In the genomic region with DNA sequence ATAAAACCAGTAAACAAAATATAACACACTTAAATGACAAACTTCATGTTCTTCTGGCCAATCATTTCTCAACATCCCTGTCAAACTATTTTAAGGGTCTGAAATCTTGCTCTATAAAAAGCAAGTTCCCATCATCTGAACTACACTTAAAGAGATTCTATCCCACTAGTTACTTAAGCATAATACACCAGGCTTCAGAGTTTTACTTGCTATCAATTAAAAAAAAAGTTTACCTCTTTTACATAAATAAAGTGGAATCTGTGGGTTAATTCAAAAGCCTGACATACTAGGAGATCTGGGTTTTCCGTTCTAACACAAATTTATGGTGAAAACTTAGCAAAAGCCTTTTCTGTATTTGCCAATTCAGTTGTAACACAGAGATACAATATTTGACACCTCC, we compare ENCODE assay signal across 1 cellular context.
TF ChIP-seq lines count a peak whose summit lies in the region.

No MANE protein-coding gene starts in this region.

TF ChIP-seq in SK-N-SH, 30 proteins besides CTCF, POLR2A, EP300 and RAD21 (continued from another document):
- TF ChIP-seq, protein P1, sequence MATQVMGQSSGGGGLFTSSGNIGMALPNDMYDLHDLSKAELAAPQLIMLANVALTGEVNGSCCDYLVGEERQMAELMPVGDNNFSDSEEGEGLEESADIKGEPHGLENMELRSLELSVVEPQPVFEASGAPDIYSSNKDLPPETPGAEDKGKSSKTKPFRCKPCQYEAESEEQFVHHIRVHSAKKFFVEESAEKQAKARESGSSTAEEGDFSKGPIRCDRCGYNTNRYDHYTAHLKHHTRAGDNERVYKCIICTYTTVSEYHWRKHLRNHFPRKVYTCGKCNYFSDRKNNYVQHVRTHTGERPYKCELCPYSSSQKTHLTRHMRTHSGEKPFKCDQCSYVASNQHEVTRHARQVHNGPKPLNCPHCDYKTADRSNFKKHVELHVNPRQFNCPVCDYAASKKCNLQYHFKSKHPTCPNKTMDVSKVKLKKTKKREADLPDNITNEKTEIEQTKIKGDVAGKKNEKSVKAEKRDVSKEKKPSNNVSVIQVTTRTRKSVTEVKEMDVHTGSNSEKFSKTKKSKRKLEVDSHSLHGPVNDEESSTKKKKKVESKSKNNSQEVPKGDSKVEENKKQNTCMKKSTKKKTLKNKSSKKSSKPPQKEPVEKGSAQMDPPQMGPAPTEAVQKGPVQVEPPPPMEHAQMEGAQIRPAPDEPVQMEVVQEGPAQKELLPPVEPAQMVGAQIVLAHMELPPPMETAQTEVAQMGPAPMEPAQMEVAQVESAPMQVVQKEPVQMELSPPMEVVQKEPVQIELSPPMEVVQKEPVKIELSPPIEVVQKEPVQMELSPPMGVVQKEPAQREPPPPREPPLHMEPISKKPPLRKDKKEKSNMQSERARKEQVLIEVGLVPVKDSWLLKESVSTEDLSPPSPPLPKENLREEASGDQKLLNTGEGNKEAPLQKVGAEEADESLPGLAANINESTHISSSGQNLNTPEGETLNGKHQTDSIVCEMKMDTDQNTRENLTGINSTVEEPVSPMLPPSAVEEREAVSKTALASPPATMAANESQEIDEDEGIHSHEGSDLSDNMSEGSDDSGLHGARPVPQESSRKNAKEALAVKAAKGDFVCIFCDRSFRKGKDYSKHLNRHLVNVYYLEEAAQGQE (IDR thresholded peaks at IDR 0.05; ENCODE audit: low read depth, low read length) = no peak
- TF ChIP-seq FOXJ3 (CRISPR knock-in tag; IDR thresholded peaks at IDR 0.05) (no peak), RFX5 (IDR thresholded peaks at IDR 0.05; ENCODE audit: low read length) (no peak)
